8 cellular contexts compared by ENCODE assay signal in genomic region chr7:70693300-70693689, GRCh38.
DNase-seq lines count a peak whose midpoint lies in the region; ATAC-seq and TF ChIP-seq lines count a peak whose summit lies in the region.

No MANE protein-coding gene starts in this region.

- H3K9me2 ChIP-seq in SU-DHL-6 (replicated peaks; ENCODE audit: insufficient read depth, low read length): no peaks in the 10 kb centered on the region

- H3K36me3 ChIP-seq in SU-DHL-6 (ENCODE audit: low read length) (no peaks in the 10 kb centered on the region), heart left ventricle (no peaks in the 10 kb centered on the region)

- 0 out of 2 replicates have a peak, but pooled peaks cover 8% of the 10 kb centered on the region for H3F3A ChIP-seq in SU-DHL-6 (ENCODE audit: insufficient read depth)

- H3K79me2 ChIP-seq in SU-DHL-6 (ENCODE audit: insufficient read depth, low read length): no peaks in the 10 kb centered on the region

- ATAC-seq in heart left ventricle: peak in 2 of 4 donors; percentile 6 to 34
- no peak for ATAC-seq in GM21360 (IDR thresholded peaks at IDR 0.05; ENCODE audit: unreplicated experiment)

- intact Hi-C loops in heart left ventricle (cut with DNase I): loop anchor here in 5 of 10 donors (10.0 kb wide), 9 partner anchors 78 to 1098 kb away; partner anchors contain the start of gene AUTS2 (in 1 of the 5)

- DNase-seq in EH (ENCODE audit: low read depth) (peak; percentile 30), heart left ventricle (peak in 1 of 5 donors; percentile 48), retinal pigment epithelial cell (ENCODE audit: low read depth) (no peak), NCI-H345 treated with DMSO at 0.1 percent for 48 hours (lab: John Stamatoyannopoulos, UW; ENCODE audit: unreplicated experiment) (no peak), superior temporal gyrus (ENCODE audit: extremely low spot score) (no peak), retina (no peak)

- no peak for TF ChIP-seq POLR2A in heart left ventricle (IDR thresholded peaks at IDR 0.05)

- H2AFZ ChIP-seq in SU-DHL-6 (ENCODE audit: low read depth, low read length, severe bottlenecking): peak overlapping the region; percentile 36

- 0 out of 2 replicates have a peak, but pooled peaks cover 6% of the 10 kb centered on the region for H4K20me1 ChIP-seq in SU-DHL-6 (ENCODE audit: low read depth, low read length)

- no peaks in the 10 kb centered on the region for H3K27me3 ChIP-seq in SU-DHL-6 (ENCODE audit: low read length)
- peaks cover 0 to 22% (median 0%) of the 10 kb centered on the region in 9 donors for H3K27me3 ChIP-seq in heart left ventricle

- H3K4me1 ChIP-seq in heart left ventricle: peaks cover 0 to 21% (median 8%) of the 10 kb centered on the region in 12 donors

- peak overlapping the region; percentile 86 for H3K4me2 ChIP-seq in SU-DHL-6 (ENCODE audit: low read depth, low read length, poor library complexity, severe bottlenecking)

- H3K9me3 ChIP-seq in SU-DHL-6 (ENCODE audit: insufficient read depth, low read length): no peaks in the 10 kb centered on the region
- H3K9me3 ChIP-seq in heart left ventricle: no peaks in the 10 kb centered on the region

- H3K4me3 ChIP-seq in SU-DHL-6 (ENCODE audit: insufficient read depth, low read length, poor library complexity, severe bottlenecking): peak overlapping the region; percentile 69
- peak overlapping the region in 11 of 12 donors; percentile 66 to 89 (median 78) for H3K4me3 ChIP-seq in heart left ventricle
- peak overlapping the region; percentile 44 for H3K4me3 ChIP-seq in retinal pigment epithelial cell (ENCODE audit: low read length)

- TF ChIP-seq CTCF in SU-DHL-6 (IDR thresholded peaks at IDR 0.05; ENCODE audit: insufficient read depth, low read length, poor library complexity, severe bottlenecking) (no peak), heart left ventricle (IDR thresholded peaks at IDR 0.05) (no peak), retinal pigment epithelial cell (conservative IDR thresholded peaks at IDR 0.05; ENCODE audit: low read depth, low read length) (no peak)

- H3K27ac ChIP-seq in SU-DHL-6 (ENCODE audit: low read depth, low read length) (no peak overlapping the region), heart left ventricle (peak overlapping the region in 10 of 12 donors; percentile 1 to 82 (median 66))

- peak overlapping the region; percentile 66; the same call in 1 of the 2 replicates for H3K9ac ChIP-seq in SU-DHL-6 (ENCODE audit: low read length)

- WGBS in heart left ventricle, 4 donors: 40 to 47% (median 43%) methylated on average over 11 of the region's 11 CpGs
